ENCODE assay signal across 8 cellular contexts in the genomic region with DNA sequence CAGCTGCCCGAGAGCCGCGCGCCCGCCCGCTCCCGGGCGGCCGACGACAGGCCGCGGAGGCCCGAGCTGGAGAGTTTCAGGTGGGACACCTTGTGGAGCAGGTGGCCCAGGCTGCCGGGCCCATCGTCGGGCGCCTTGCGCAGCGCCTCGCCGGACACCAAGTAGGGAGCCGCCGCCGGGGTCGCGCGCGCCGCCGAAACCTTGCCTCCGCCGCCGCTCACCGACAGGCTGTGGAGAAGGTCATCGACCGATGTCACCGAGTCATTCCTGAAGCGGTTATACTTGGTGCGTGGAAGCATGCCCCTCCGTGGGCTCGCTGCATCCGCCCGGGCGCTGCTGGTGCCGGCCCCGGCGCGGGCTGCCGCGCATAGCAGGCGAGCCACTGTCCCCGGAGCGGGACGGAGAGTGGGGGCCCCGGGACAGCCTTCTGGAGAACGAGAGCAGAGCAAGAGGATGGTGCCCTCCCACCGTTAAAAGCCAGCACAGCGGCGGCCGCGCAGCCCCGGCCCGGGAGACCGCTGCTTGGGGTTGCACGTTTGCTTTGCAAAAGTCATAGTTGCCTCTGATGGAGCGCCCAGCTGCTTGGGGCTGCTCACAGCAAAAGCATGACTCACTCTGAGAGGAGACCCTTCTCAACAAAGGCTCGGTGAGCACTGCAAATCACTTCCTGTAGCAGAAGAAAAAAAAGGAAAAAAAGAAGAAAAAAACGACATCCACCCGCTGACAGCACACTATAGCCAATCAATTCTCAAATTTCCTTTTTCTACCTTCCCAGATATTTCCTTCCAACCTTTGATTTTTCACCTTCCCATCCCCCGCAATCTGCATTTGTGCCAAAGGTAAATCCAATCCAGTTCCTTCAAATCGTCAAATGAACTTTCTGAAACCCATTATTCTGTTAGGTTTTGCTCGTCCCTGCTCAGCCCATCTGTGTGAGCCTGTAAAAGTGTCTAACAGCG. TPM values are rescaled to one million over a fixed set of nuclear protein-coding genes. Genes with fewer than 3 reads are reported as not detected.
DNase-seq lines count a peak whose midpoint lies in the region; TF ChIP-seq lines count a peak whose summit lies in the region.

A gene with protein sequence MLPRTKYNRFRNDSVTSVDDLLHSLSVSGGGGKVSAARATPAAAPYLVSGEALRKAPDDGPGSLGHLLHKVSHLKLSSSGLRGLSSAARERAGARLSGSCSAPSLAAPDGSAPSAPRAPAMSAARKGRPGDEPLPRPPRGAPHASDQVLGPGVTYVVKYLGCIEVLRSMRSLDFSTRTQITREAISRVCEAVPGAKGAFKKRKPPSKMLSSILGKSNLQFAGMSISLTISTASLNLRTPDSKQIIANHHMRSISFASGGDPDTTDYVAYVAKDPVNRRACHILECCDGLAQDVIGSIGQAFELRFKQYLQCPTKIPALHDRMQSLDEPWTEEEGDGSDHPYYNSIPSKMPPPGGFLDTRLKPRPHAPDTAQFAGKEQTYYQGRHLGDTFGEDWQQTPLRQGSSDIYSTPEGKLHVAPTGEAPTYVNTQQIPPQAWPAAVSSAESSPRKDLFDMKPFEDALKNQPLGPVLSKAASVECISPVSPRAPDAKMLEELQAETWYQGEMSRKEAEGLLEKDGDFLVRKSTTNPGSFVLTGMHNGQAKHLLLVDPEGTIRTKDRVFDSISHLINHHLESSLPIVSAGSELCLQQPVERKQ (minus strand): TSS at position 657 of the 959 bp plus-strand sequence. CDS start 358 bp downstream, at position 299.

- peaks cover 13% of the 10 kb centered on the region; the same call in 1 of the 2 replicates for H3K4me1 ChIP-seq in H9 (ENCODE audit: insufficient read depth, low read length)

- H4K8ac ChIP-seq in H9 (replicated peaks; ENCODE audit: insufficient read length, low read depth, low read length), result no peak within 1 kb of the TSS

- H3K79me1 ChIP-seq in H9 (ENCODE audit: insufficient read depth, low read depth, low read length, poor library complexity, severe bottlenecking), result no peaks in the 10 kb centered on the region

- H2AK5ac ChIP-seq in H9 (ENCODE audit: insufficient read length, low read length), result no peak within 1 kb of the TSS

- DNase-seq in H9 (peak; percentile 74), hepatic stellate cell (ENCODE audit: low spot score) (peak; percentile 38), skeletal muscle cell (ENCODE audit: low read depth) (no peak), posterior vena cava (ENCODE audit: low spot score) (no peak), inferior parietal cortex (ENCODE audit: extremely low spot score) (no peak), NCI-H1436 treated with DMSO at 0.1 percent for 48 hours (lab: John Stamatoyannopoulos, UW) (no peak), NCI-H2081 treated with DMSO at 0.1 percent for 48 hours (lab: John Stamatoyannopoulos, UW) (no peak)

- no CpG with 5 or more reads among the region's 73 CpGs for WGBS in H9 (ENCODE audit: extremely low coverage, insufficient read length, low lambda C conversion rate)

- peaks cover 25% of the 10 kb centered on the region for H3K23me2 ChIP-seq in H9 (ENCODE audit: insufficient read length, low read depth, low read length, poor library complexity, severe bottlenecking)

- H3K18ac ChIP-seq in H9 (ENCODE audit: insufficient read length, low read depth, low read length), result peak within 1 kb of the TSS; percentile 46

- H2BK5ac ChIP-seq in H9 (ENCODE audit: insufficient read length, low read length), result no peak within 1 kb of the TSS

- peak within 1 kb of the TSS; percentile 12 for H2BK12ac ChIP-seq in H9 (ENCODE audit: insufficient read length, low read depth, low read length)

- H3K9me3 Mint-ChIP-seq in H9, result peaks cover 0 to 2% of the 10 kb centered on the region in 2 experiments; a peak in 1 of 5 replicates

- no peak within 1 kb of the TSS for H3K56ac ChIP-seq in H9 (ENCODE audit: insufficient read length, low read depth, low read length)

- TF ChIP-seq CTCF in H9 (conservative IDR thresholded peaks at IDR 0.05), result no peak
- TF ChIP-seq CTCF in VCaP (conservative IDR thresholded peaks at IDR 0.05), result no peak

- H3K36me3 Mint-ChIP-seq in H9 (ENCODE audit: insufficient read depth in 1 of 3, low read depth in 3 of 3), result no peaks in the 10 kb centered on the region; a peak in 1 of 7 replicates

- H4K91ac ChIP-seq in H9 (ENCODE audit: insufficient read length, low read depth, low read length), result no peak within 1 kb of the TSS

- H3K9me3 ChIP-seq in H9 (ENCODE audit: control insufficient read depth, low read depth, low read length), result no peaks in the 10 kb centered on the region

- H3K27me3 ChIP-seq in H9 (ENCODE audit: insufficient read depth, low read length), result no peaks in the 10 kb centered on the region; the same call in 1 of the 2 replicates

- no peak within 1 kb of the TSS for H3K23ac ChIP-seq in H9 (ENCODE audit: insufficient read length, low read depth, low read length)

- peak within 1 kb of the TSS in 2 of 3 experiments; percentile 3 to 92; a peak in 4 of 7 replicates for H3K27ac Mint-ChIP-seq in H9

- H2AFZ ChIP-seq in H9 (ENCODE audit: low read length), result no peak within 1 kb of the TSS

- H3K4me1 Mint-ChIP-seq in H9, result peaks cover 33 to 35% of the 10 kb centered on the region in 2 experiments

- H3K27ac ChIP-seq in H9 (ENCODE audit: insufficient read length, low read depth, low read length) (no peak within 1 kb of the TSS), VCaP (peak within 1 kb of the TSS; percentile 37)

- no peak within 1 kb of the TSS for H2BK20ac ChIP-seq in H9 (ENCODE audit: low read depth, low read length, poor library complexity, severe bottlenecking)

- H3K4me2 ChIP-seq in H9 (ENCODE audit: insufficient read depth, insufficient read length, low read length), result peak within 1 kb of the TSS; percentile 76

- no peaks in the 10 kb centered on the region for H4K20me1 ChIP-seq in H9 (ENCODE audit: control insufficient read depth, insufficient read depth, insufficient read length)

- peaks cover 49% of the 10 kb centered on the region for H3K27me3 Mint-ChIP-seq in H9 (ENCODE audit: low read depth)

- H3K79me2 ChIP-seq in H9 (ENCODE audit: insufficient read depth, low read length), result peaks cover 5% of the 10 kb centered on the region; the same call in 1 of the 2 replicates

- peak within 1 kb of the TSS; percentile 61 to 84 for H3K4me3 Mint-ChIP-seq in H9

- H4K5ac ChIP-seq in H9 (ENCODE audit: insufficient read length, low read depth, low read length), result no peak within 1 kb of the TSS

- peak within 1 kb of the TSS; percentile 52 for H3K4me3 ChIP-seq in skeletal muscle cell (ENCODE audit: low read depth, low read length)

- H3K14ac ChIP-seq in H9 (ENCODE audit: insufficient read depth, low read length), result 0 out of 2 replicates have a peak within 1 kb of the TSS, but pooled peaks have one; percentile 60

- H2BK120ac ChIP-seq in H9 (ENCODE audit: low read depth, low read length, poor library complexity, severe bottlenecking), result no peak within 1 kb of the TSS

- H3K9ac ChIP-seq in H9 (ENCODE audit: extremely low read depth, insufficient read length, low read length), result peak within 1 kb of the TSS; percentile 42

- no peak within 1 kb of the TSS for H3K4ac ChIP-seq in H9 (ENCODE audit: low read depth, low read length)

- intact Hi-C loops in posterior vena cava (cut with DNase I), result loop anchor here in 1 of 2 donors (10.0 kb wide), 1 partner anchor 154 kb away; no protein-coding TSS in a partner anchor

- H2BK15ac ChIP-seq in H9 (ENCODE audit: low read depth, low read length), result no peak within 1 kb of the TSS

- H3T11ph ChIP-seq in H9 (ENCODE audit: low read length), result no peak within 1 kb of the TSS

RNA-seq across cellular contexts. Expression of the gene that starts here (rescaled TPM):
- total RNA-seq in H9 (2021) (1.3 and 1.8 TPM in 2 replicates), posterior vena cava (10 to 100 TPM in 1 of 2 donors, 1 to 10 TPM in 1; 6.4 to 12.2 TPM)

Comparison
In these comparisons a context has a peak if more than half of its experiments do, and no peak if none do; other contexts are left out.
1. DNase-seq: peak in H9 (single experiment) and hepatic stellate cell (single experiment); none in skeletal muscle cell (single experiment), posterior vena cava (single experiment), inferior parietal cortex (single experiment), NCI-H1436 treated with DMSO at 0.1 percent for 48 hours (single experiment) and NCI-H2081 treated with DMSO at 0.1 percent for 48 hours (single experiment).